In the genomic region with DNA sequence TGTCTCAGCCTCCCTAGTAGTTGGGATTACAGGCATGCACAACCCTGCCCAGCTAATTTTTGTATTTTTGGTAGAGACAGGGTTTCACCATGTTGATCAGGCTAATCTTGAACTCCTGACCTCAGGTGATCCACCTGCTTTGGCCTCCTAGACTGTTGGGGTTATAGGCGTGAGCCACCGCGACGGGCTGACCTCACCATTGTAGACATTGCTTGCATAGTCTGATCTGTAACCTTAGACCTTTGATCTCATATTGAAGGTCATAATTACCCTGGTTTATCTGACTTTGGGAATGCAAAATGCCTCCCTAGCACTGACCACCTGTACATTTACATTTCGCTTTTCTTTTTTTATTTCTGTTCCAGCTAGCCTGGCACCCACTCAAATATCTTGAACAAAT, we compare ENCODE assay signal across 34 cellular contexts. TPM values are rescaled to one million over a fixed set of nuclear protein-coding genes. Genes with fewer than 3 reads are reported as not detected.
"Had no signal": no experiment of that assay in that cellular context is flagged by ENCODE, and none has a peak within 500 bp of the region (broad histone marks: within the 10 kb centered on the region; RNA-seq: fewer than 3 reads in every experiment).

No MANE protein-coding gene starts in this region.

- H3K4me3 Mint-ChIP-seq: dendritic cell treated with granulocyte-macrophage colony-stimulating factor and Interleukin-4, amounts not matched to agents 40 ng/mL and 50 ng/mL, for 4 days; endodermal cell; mesothelial cell of epicardium; naive thymus-derived CD4-positive, alpha-beta T cell; nephron; neural progenitor cell; stimulated activated naive B cell treated with anti-CD40 and anti-IgM and Interleukin-4, amounts not matched to agents 10 μg/mL and 1 μg/mL and 100 μg/mL, for 72 hours; stimulated activated naive CD8-positive, alpha-beta T cell treated with anti-CD3 and anti-CD28 coated beads, Interleukin-15, Interleukin-2, amounts not matched to agents 100 ng/mL and 50 ng/mL, for 24 hours had no signal

- H3K4me2 ChIP-seq: neural progenitor cell had no signal

- H3K9me3 Mint-ChIP-seq: dendritic cell treated with granulocyte-macrophage colony-stimulating factor and Interleukin-4, amounts not matched to agents 40 ng/mL and 50 ng/mL, for 4 days; mesothelial cell of epicardium; nephron; neural progenitor cell; stimulated activated naive B cell treated with anti-CD40 and anti-IgM and Interleukin-4, amounts not matched to agents 10 μg/mL and 1 μg/mL and 100 μg/mL, for 72 hours; stimulated activated naive CD8-positive, alpha-beta T cell treated with anti-CD3 and anti-CD28 coated beads, Interleukin-15, Interleukin-2, amounts not matched to agents 100 ng/mL and 50 ng/mL, for 24 hours had no signal

- DNase-seq: colonic mucosa; effector CD8-positive, alpha-beta T cell; endodermal cell; foreskin fibroblast; gastrocnemius medialis; head of caudate nucleus; left cardiac atrium; left ventricle myocardium superior; mesenchymal stem cell; mucosa of descending colon; naive thymus-derived CD4-positive, alpha-beta T cell; sigmoid colon; spleen; stimulated activated naive B cell treated with anti-CD40 and anti-IgM and Interleukin-4, amounts not matched to agents 10 μg/mL and 1 μg/mL and 100 μg/mL, for 72 hours; transverse colon; upper lobe of right lung; uterus had no signal

- H3K4me1 ChIP-seq: colonic mucosa, gastrocnemius medialis, neural progenitor cell, parathyroid adenoma, prostate gland, right atrium auricular region, sigmoid colon, suprapubic skin, upper lobe of right lung, uterus had no signal

- H3K36me3 Mint-ChIP-seq: mesothelial cell of epicardium; neural progenitor cell; stimulated activated naive B cell treated with anti-CD40 and anti-IgM and Interleukin-4, amounts not matched to agents 10 μg/mL and 1 μg/mL and 100 μg/mL, for 72 hours had no signal

- H3K9me3 ChIP-seq: colonic mucosa, gastrocnemius medialis, mucosa of descending colon, prostate gland, right atrium auricular region, sigmoid colon, spleen, suprapubic skin, transverse colon, upper lobe of right lung, uterus had no signal

- H3K36me3 ChIP-seq: colonic mucosa, gastrocnemius medialis, neural progenitor cell, prostate gland, right atrium auricular region, sigmoid colon, spleen, suprapubic skin, transverse colon, upper lobe of right lung, uterus had no signal

- H3K27me3 Mint-ChIP-seq: dendritic cell treated with granulocyte-macrophage colony-stimulating factor and Interleukin-4, amounts not matched to agents 40 ng/mL and 50 ng/mL, for 4 days had no signal

- H3K27ac ChIP-seq: colonic mucosa, epithelial cell of prostate, gastrocnemius medialis, neural progenitor cell, parathyroid adenoma, prostate gland, right atrium auricular region, sigmoid colon, spleen, suprapubic skin, transverse colon, upper lobe of right lung, uterus had no signal

- H3K27ac Mint-ChIP-seq: dendritic cell treated with granulocyte-macrophage colony-stimulating factor and Interleukin-4, amounts not matched to agents 40 ng/mL and 50 ng/mL, for 4 days; endodermal cell; naive thymus-derived CD4-positive, alpha-beta T cell; neural progenitor cell; stimulated activated naive B cell treated with anti-CD40 and anti-IgM and Interleukin-4, amounts not matched to agents 10 μg/mL and 1 μg/mL and 100 μg/mL, for 72 hours; stimulated activated naive CD8-positive, alpha-beta T cell treated with anti-CD3 and anti-CD28 coated beads, Interleukin-15, Interleukin-2, amounts not matched to agents 100 ng/mL and 50 ng/mL, for 24 hours had no signal

- H3K4me1 Mint-ChIP-seq: nephron, neural progenitor cell had no signal

- H3K9ac ChIP-seq: neural progenitor cell, parathyroid adenoma had no signal

- H3K27me3 ChIP-seq: colonic mucosa, gastrocnemius medialis, neural progenitor cell, right atrium auricular region, sigmoid colon, spleen, suprapubic skin, transverse colon, upper lobe of right lung, uterus had no signal

- H3K4me3 ChIP-seq: colonic mucosa, gastrocnemius medialis, mucosa of descending colon, neural progenitor cell, prostate gland, right atrium auricular region, sigmoid colon, spleen, suprapubic skin, transverse colon, upper lobe of right lung, uterus had no signal

- H3K79me2 ChIP-seq: parathyroid adenoma had no signal

- H2AFZ ChIP-seq: neural progenitor cell, parathyroid adenoma had no signal

RNA-seq across cellular contexts. Expression of gene ADGRG7, which starts 31.2 kb away (rescaled TPM):
- total RNA-seq: chondrocyte; esophagus mucosa; glomerular endothelial cell; kidney epithelial cell; left cardiac atrium; left ventricle myocardium superior; lung microvascular endothelial cell; mesothelial cell of epicardium; naive thymus-derived CD4-positive, alpha-beta T cell; osteoblast; right atrium auricular region; sigmoid colon; skeletal muscle tissue; spleen; upper lobe of right lung had no signal
- polyA plus RNA-seq: naive thymus-derived CD4-positive, alpha-beta T cell; spleen had no signal
